9 cellular contexts compared by ENCODE assay signal in genomic region chr4:53748328-53748772, GRCh38.
DNase-seq lines count a peak whose midpoint lies in the region; ATAC-seq, FAIRE-seq and TF ChIP-seq lines count a peak whose summit lies in the region.
"Had no signal": no experiment of that assay in that cellular context is flagged by ENCODE, and none has a peak within 500 bp of the region (broad histone marks: within the 10 kb centered on the region; RNA-seq: fewer than 3 reads in every experiment).

No MANE protein-coding gene starts in this region.

- intact Hi-C loops in kidney (cut with DNase I), result no loop called here

- H3K4me1 ChIP-seq in kidney (ENCODE audit: control insufficient read depth in 1 of 2, insufficient read depth in 1 of 2, low read depth in 1 of 2, low read length in 2 of 2) (no peaks in the 10 kb centered on the region), gastroesophageal sphincter (no peaks in the 10 kb centered on the region)

- H3K4me3 ChIP-seq in kidney (ENCODE audit: low read length in 2 of 2) (no peak overlapping the region), gastroesophageal sphincter (no peak overlapping the region)

- no peak overlapping the region for H3K9ac ChIP-seq in kidney (ENCODE audit: low read length in 2 of 2)

- TF ChIP-seq EP300 in gastroesophageal sphincter (IDR thresholded peaks at IDR 0.05), result no peak

- H3K9me3 ChIP-seq in kidney (ENCODE audit: control insufficient read depth in 1 of 2, low read length in 2 of 2), result no peaks in the 10 kb centered on the region
- H3K9me3 ChIP-seq in gastroesophageal sphincter, result no peaks in the 10 kb centered on the region

- no peaks in the 10 kb centered on the region for H3K27me3 ChIP-seq in gastroesophageal sphincter

- peak; percentile 92 for ATAC-seq in GM18520 (IDR thresholded peaks at IDR 0.05; ENCODE audit: unreplicated experiment)
- ATAC-seq in GM21723 (IDR thresholded peaks at IDR 0.05; ENCODE audit: unreplicated experiment), result peak; percentile 98
- ATAC-seq in HG03457 (IDR thresholded peaks at IDR 0.05; ENCODE audit: unreplicated experiment), result peak; percentile 98
- ATAC-seq in gastroesophageal sphincter, result no peak

- no peak for TF ChIP-seq CTCF in kidney (IDR thresholded peaks at IDR 0.05; ENCODE audit: borderline replicate concordance, extremely low read depth, insufficient read depth)
- no peak for TF ChIP-seq CTCF in gastroesophageal sphincter (IDR thresholded peaks at IDR 0.05)

- TF ChIP-seq POLR2A in gastroesophageal sphincter (IDR thresholded peaks at IDR 0.05), result no peak

- no peaks in the 10 kb centered on the region for H3K36me3 ChIP-seq in kidney (ENCODE audit: control insufficient read depth in 1 of 2, insufficient read depth in 2 of 2, low read length in 2 of 2)
- no peaks in the 10 kb centered on the region for H3K36me3 ChIP-seq in gastroesophageal sphincter

- H3K27ac ChIP-seq in kidney (ENCODE audit: low read depth in 2 of 2, low read length in 2 of 2) (no peak overlapping the region), gastroesophageal sphincter (no peak overlapping the region)

- WGBS in gastroesophageal sphincter (ENCODE audit: low coverage in 1 of 2), 2 donors, result 58 to 72% methylated on average over 2 of the region's 2 CpGs

- FAIRE-seq in kidney (lab: Jason Lieb, UNC), result no peak

- DNase-seq in kidney (peak; percentile 61), NCI-H526 (lab: John Stamatoyannopoulos, UW) (no peak), glomerular visceral epithelial cell (ENCODE audit: extremely low spot score) (no peak), cerebellum (ENCODE audit: low spot score) (no peak)
- DNase-seq: stimulated activated CD4-positive, alpha-beta T cell treated with anti-CD3 and anti-CD28 coated beads, Interleukin-2, amount 100 ng/mL, for 24 hours had no signal
